Comparison of ENCODE assay signal across 14 cellular contexts in the genomic region with DNA sequence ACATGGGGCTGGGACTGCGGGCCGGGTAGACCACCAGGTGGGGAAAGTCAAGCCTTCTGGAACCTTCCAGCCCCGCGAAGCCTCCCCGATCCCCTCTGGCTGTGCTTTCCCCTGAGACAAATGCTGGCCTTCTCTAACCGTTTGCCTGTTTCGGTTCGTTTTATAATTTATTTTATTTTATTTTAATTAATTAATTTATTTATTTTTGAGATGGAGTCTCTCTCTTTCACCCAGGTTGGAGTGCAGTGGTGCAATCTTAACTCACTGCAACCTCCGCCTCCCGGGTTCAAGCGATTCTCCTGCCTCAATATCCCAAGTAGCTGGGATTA. TPM values are rescaled to one million over a fixed set of nuclear protein-coding genes. Genes with fewer than 3 reads are reported as not detected.
DNase-seq lines count a peak whose midpoint lies in the region; ATAC-seq, FAIRE-seq and TF ChIP-seq lines count a peak whose summit lies in the region.
"Had no signal": no experiment of that assay in that cellular context is flagged by ENCODE, and none has a peak within 500 bp of the region (broad histone marks: within the 10 kb centered on the region; RNA-seq: fewer than 3 reads in every experiment).

No MANE protein-coding gene starts in this region.

- H3K9me2 ChIP-seq in hepatocyte (replicated peaks; ENCODE audit: insufficient read depth), result no peaks in the 10 kb centered on the region

- peak overlapping the region; percentile 65 to 99 (median 92); a peak in 21 of 22 replicates for H3K4me2 ChIP-seq in BLaER1 treated with 17β-estradiol and CSF1 and Interleukin-3, amounts not matched to agents 10 nM and 100 nM
- H3K4me2 ChIP-seq in hepatocyte, result peak overlapping the region; percentile 81
- H3K4me2 ChIP-seq in skeletal muscle satellite cell (ENCODE audit: low read length), result peak overlapping the region; percentile 83

- no peaks in the 10 kb centered on the region for H3K36me3 Mint-ChIP-seq in WTC11

- H3K36me3 ChIP-seq in BLaER1 treated with 17β-estradiol and CSF1 and Interleukin-3, amounts not matched to agents 10 nM and 100 nM, result no peaks in the 10 kb centered on the region
- H3K36me3 ChIP-seq in hepatocyte (replicated peaks; ENCODE audit: insufficient read depth, low read depth) (no peaks in the 10 kb centered on the region), skeletal muscle satellite cell (ENCODE audit: insufficient read depth, low read length) (no peaks in the 10 kb centered on the region)

- POLR2A ChIA-PET in WTC11 (lab: Charles Lee), result interaction anchor here (0.6 kb wide), 1 partner anchor 92 kb away, joined by 3 read pairs; no protein-coding TSS in a partner anchor

- peaks cover 0 to 30% (median 0%) of the 10 kb centered on the region in 11 experiments; a peak in 7 of 22 replicates for H4K20me1 ChIP-seq in BLaER1 treated with 17β-estradiol and CSF1 and Interleukin-3, amounts not matched to agents 10 nM and 100 nM
- H4K20me1 ChIP-seq in hepatocyte (ENCODE audit: insufficient read depth, poor library complexity, severe bottlenecking), result no peaks in the 10 kb centered on the region

- no peak overlapping the region for H3K4me3 Mint-ChIP-seq in WTC11

- CTCF ChIA-PET in WTC11 (lab: Charles Lee), result interaction anchor here (0.6 to 3.8 kb wide), 40 partner anchors 8 to 1950 kb away, joined by 3 to 39 read pairs (median 4); no protein-coding TSS in a partner anchor

- TF ChIP-seq CTCF in WTC11 (IDR thresholded peaks at IDR 0.05) (no peak), hepatocyte (IDR thresholded peaks at IDR 0.05; ENCODE audit: poor library complexity) (no peak), D721Med (IDR thresholded peaks at IDR 0.05; ENCODE audit: insufficient read depth, missing control alignments) (no peak)

- H3K9me3 ChIP-seq in BLaER1 treated with 17β-estradiol and CSF1 and Interleukin-3, amounts not matched to agents 10 nM and 100 nM (replicated peaks in 1 of 11), result no peaks in the 10 kb centered on the region
- H3K9me3 ChIP-seq in hepatocyte (ENCODE audit: low read depth) (no peaks in the 10 kb centered on the region), skeletal muscle satellite cell (replicated peaks; ENCODE audit: low read length) (no peaks in the 10 kb centered on the region)

- no peak for TF ChIP-seq POLR2A in GM18505 (IDR thresholded peaks at IDR 0.05; ENCODE audit: borderline replicate concordance, extremely low read depth, insufficient read depth, insufficient read length)

- ATAC-seq in WTC11, result no peak
- no peak for ATAC-seq in GM18505 (IDR thresholded peaks at IDR 0.05; ENCODE audit: unreplicated experiment)

- H3K79me2 ChIP-seq in hepatocyte, result no peaks in the 10 kb centered on the region

- H3K4me1 Mint-ChIP-seq in WTC11, result peaks cover 27% of the 10 kb centered on the region

- DNase-seq in WTC11 (ENCODE audit: low spot score) (no peak), hepatocyte (ENCODE audit: low spot score) (no peak), D721Med (ENCODE audit: insufficient read length, low spot score) (no peak), hypothalamus (lab: John Stamatoyannopoulos, UW) (no peak), ureter (ENCODE audit: low spot score) (no peak)
- DNase-seq: DMS53; effector CD8-positive, alpha-beta T cell; kidney glomerular epithelial cell; midbrain; NCI-H1436 treated with DMSO at 0.1 percent for 48 hours had no signal

- H3K27me3 Mint-ChIP-seq in WTC11 (ENCODE audit: low read depth), result peaks cover 21% of the 10 kb centered on the region

- H2AFZ ChIP-seq in hepatocyte, result no peak overlapping the region

- 77% methylated on average over 8 of the region's 11 CpGs for WGBS in hepatocyte (ENCODE audit: low lambda C conversion rate, missing lambda C conversion rate)

- 0 out of 20 replicates have a peak overlapping the region, but pooled peaks of 1 of the 10 experiments have one; percentile 10 for H3K4me3 ChIP-seq in BLaER1 treated with 17β-estradiol and CSF1 and Interleukin-3, amounts not matched to agents 10 nM and 100 nM
- H3K4me3 ChIP-seq in hepatocyte, result no peak overlapping the region
- H3K4me3 ChIP-seq in skeletal muscle satellite cell (ENCODE audit: low read length), result peak overlapping the region; percentile 60

- peaks cover 31 to 66% (median 47%) of the 10 kb centered on the region in 11 experiments; a peak in 21 of 22 replicates for H3K27me3 ChIP-seq in BLaER1 treated with 17β-estradiol and CSF1 and Interleukin-3, amounts not matched to agents 10 nM and 100 nM
- H3K27me3 ChIP-seq in hepatocyte, result no peaks in the 10 kb centered on the region
- H3K27me3 ChIP-seq in skeletal muscle satellite cell (ENCODE audit: control insufficient read depth, insufficient read depth, low read length), result peaks cover 57% of the 10 kb centered on the region

- H3K9ac ChIP-seq in BLaER1 treated with 17β-estradiol and CSF1 and Interleukin-3, amounts not matched to agents 10 nM and 100 nM, result 0 out of 22 replicates have a peak overlapping the region, but pooled peaks of 1 of the 11 experiments have one; percentile 3
- peak overlapping the region; percentile 35 for H3K9ac ChIP-seq in skeletal muscle satellite cell (ENCODE audit: low read depth, low read length)

- no peaks in the 10 kb centered on the region for H3K9me3 Mint-ChIP-seq in WTC11

- no peak overlapping the region for H3K27ac Mint-ChIP-seq in WTC11

- no peak for FAIRE-seq in D721Med (lab: Jason Lieb, UNC)
- FAIRE-seq: RCC 7860 had no signal

- no peak overlapping the region for H3K27ac ChIP-seq in BLaER1 treated with 17β-estradiol and CSF1 and Interleukin-3, amounts not matched to agents 10 nM and 100 nM
- peak overlapping the region; percentile 97 for H3K27ac ChIP-seq in hepatocyte

- peaks cover 61 to 71% (median 69%) of the 10 kb centered on the region in 10 experiments for H3K4me1 ChIP-seq in BLaER1 treated with 17β-estradiol and CSF1 and Interleukin-3, amounts not matched to agents 10 nM and 100 nM
- H3K4me1 ChIP-seq in hepatocyte (ENCODE audit: insufficient read depth), result peaks cover 35% of the 10 kb centered on the region
- peaks cover 6% of the 10 kb centered on the region for H3K4me1 ChIP-seq in skeletal muscle satellite cell (ENCODE audit: control insufficient read depth, insufficient read depth, low read length)

TF ChIP-seq in WTC11, 78 proteins besides CTCF, POLR2A, EP300 and RAD21:
- TF ChIP-seq, protein P1, sequence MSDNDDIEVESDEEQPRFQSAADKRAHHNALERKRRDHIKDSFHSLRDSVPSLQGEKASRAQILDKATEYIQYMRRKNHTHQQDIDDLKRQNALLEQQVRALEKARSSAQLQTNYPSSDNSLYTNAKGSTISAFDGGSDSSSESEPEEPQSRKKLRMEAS (CRISPR knock-in tag; IDR thresholded peaks at IDR 0.05), result no peak
- no peak for TF ChIP-seq ZNF232 (CRISPR knock-in tag; IDR thresholded peaks at IDR 0.05)
- no peak for TF ChIP-seq SMAD3 (CRISPR knock-in tag; IDR thresholded peaks at IDR 0.05; ENCODE audit: borderline replicate concordance)
- TF ChIP-seq, protein P2, sequence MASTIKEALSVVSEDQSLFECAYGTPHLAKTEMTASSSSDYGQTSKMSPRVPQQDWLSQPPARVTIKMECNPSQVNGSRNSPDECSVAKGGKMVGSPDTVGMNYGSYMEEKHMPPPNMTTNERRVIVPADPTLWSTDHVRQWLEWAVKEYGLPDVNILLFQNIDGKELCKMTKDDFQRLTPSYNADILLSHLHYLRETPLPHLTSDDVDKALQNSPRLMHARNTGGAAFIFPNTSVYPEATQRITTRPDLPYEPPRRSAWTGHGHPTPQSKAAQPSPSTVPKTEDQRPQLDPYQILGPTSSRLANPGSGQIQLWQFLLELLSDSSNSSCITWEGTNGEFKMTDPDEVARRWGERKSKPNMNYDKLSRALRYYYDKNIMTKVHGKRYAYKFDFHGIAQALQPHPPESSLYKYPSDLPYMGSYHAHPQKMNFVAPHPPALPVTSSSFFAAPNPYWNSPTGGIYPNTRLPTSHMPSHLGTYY (CRISPR knock-in tag; IDR thresholded peaks at IDR 0.05), result no peak
- TF ChIP-seq, protein P3, sequence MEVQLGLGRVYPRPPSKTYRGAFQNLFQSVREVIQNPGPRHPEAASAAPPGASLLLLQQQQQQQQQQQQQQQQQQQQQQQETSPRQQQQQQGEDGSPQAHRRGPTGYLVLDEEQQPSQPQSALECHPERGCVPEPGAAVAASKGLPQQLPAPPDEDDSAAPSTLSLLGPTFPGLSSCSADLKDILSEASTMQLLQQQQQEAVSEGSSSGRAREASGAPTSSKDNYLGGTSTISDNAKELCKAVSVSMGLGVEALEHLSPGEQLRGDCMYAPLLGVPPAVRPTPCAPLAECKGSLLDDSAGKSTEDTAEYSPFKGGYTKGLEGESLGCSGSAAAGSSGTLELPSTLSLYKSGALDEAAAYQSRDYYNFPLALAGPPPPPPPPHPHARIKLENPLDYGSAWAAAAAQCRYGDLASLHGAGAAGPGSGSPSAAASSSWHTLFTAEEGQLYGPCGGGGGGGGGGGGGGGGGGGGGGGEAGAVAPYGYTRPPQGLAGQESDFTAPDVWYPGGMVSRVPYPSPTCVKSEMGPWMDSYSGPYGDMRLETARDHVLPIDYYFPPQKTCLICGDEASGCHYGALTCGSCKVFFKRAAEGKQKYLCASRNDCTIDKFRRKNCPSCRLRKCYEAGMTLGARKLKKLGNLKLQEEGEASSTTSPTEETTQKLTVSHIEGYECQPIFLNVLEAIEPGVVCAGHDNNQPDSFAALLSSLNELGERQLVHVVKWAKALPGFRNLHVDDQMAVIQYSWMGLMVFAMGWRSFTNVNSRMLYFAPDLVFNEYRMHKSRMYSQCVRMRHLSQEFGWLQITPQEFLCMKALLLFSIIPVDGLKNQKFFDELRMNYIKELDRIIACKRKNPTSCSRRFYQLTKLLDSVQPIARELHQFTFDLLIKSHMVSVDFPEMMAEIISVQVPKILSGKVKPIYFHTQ (CRISPR knock-in tag; IDR thresholded peaks at IDR 0.05), result no peak
- TF ChIP-seq, protein P4, sequence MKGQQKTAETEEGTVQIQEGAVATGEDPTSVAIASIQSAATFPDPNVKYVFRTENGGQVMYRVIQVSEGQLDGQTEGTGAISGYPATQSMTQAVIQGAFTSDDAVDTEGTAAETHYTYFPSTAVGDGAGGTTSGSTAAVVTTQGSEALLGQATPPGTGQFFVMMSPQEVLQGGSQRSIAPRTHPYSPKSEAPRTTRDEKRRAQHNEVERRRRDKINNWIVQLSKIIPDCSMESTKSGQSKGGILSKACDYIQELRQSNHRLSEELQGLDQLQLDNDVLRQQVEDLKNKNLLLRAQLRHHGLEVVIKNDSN (CRISPR knock-in tag; IDR thresholded peaks at IDR 0.05), result no peak
- peak; percentile 47; the same call in 1 of the 2 replicates for TF ChIP-seq HMGA2 (CRISPR knock-in tag; IDR thresholded peaks at IDR 0.05)

RNA-seq across cellular contexts. Expression of a gene that starts 16.8 kb away (rescaled TPM):
- 3.0 to 3.3 TPM (median 3.1 TPM) in 3 replicates for total RNA-seq in WTC11 (2021)
- 1,033 and 1,378 TPM in 2 replicates for total RNA-seq in hepatocyte
- 3,299 and 3,695 TPM in 2 replicates for polyA plus RNA-seq in hepatocyte
- not detected in 2 replicates for total RNA-seq in skeletal muscle satellite cell (2012; rRNA removed)
- total RNA-seq in ureter, result 0.39 TPM

Comparison
In these comparisons a context has a peak if more than half of its experiments do, and no peak if none do; other contexts are left out.
1. RNA of a gene that starts 16.8 kb away (total RNA-seq): 1,033 to 1,378 TPM in hepatocyte; 3.0 to 3.3 TPM in WTC11 and 0.39 TPM in ureter (single experiment); every median in the first group is over 100 times any median in the second.
2. Peak in every context shown above with its lines, with median percentiles within 50 percentile points of each other: H3K4me2 ChIP-seq.